Comparison of ENCODE assay signal across 26 cellular contexts in the genomic region with DNA sequence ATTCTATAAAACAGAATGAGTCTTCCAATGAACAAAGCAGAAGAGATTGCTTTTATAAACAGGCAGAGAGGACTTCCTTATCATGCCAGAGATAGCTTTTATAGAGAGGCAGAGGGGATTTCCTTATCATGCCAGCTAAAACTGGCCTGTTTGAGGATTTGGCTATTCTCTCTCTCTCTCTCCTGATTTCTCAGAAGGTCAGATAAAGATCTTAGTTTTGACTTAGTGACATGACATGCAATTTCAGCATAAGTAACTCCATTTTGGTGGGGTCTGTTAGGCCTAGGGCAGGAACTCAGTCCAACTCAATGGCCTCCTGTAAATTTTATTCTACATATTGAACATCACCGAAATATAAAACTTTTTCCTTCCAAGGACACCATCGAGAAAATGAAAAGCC.
"Had no signal": no experiment of that assay in that cellular context is flagged by ENCODE, and none has a peak within 500 bp of the region (broad histone marks: within the 10 kb centered on the region; RNA-seq: fewer than 3 reads in every experiment).

No MANE protein-coding gene starts in this region.

- H3K27me3 ChIP-seq: breast epithelium, colonic mucosa, dorsolateral prefrontal cortex, esophagus squamous epithelium, gastroesophageal sphincter, neural progenitor cell, ovary, right atrium auricular region, upper lobe of left lung had no signal

- H3K4me1 Mint-ChIP-seq: activated naive CD8-positive, alpha-beta T cell treated with anti-CD3 and anti-CD28 coated beads for 36 hours; activated T-helper 17 cell treated with anti-CD3 and anti-CD28 coated beads, Interleukin-2, amount 50 U/mL, for 72 hours; central memory CD8-positive, alpha-beta T cell; memory B cell had no signal

- H3K27me3 Mint-ChIP-seq: activated naive CD8-positive, alpha-beta T cell treated with anti-CD3 and anti-CD28 coated beads for 36 hours; activated T-cell treated with anti-CD3 and anti-CD28 coated beads, Interleukin-2, amount 50 U/mL, for 24 hours; activated T-helper 17 cell treated with anti-CD3 and anti-CD28 coated beads, Interleukin-2, amount 50 U/mL, for 72 hours; central memory CD8-positive, alpha-beta T cell had no signal

- H3K36me3 ChIP-seq: breast epithelium, colonic mucosa, esophagus squamous epithelium, gastroesophageal sphincter, neural progenitor cell, ovary, prostate gland, right atrium auricular region, upper lobe of left lung had no signal

- H3K4me3 ChIP-seq: breast epithelium, colonic mucosa, dorsolateral prefrontal cortex, esophagus squamous epithelium, gastroesophageal sphincter, neural progenitor cell, ovary, prostate gland, right atrium auricular region, upper lobe of left lung had no signal

- H3K4me3 Mint-ChIP-seq: activated naive CD8-positive, alpha-beta T cell treated with anti-CD3 and anti-CD28 coated beads for 36 hours; activated T-cell treated with anti-CD3 and anti-CD28 coated beads, Interleukin-2, amount 50 U/mL, for 24 hours; activated T-helper 17 cell treated with anti-CD3 and anti-CD28 coated beads, Interleukin-2, amount 50 U/mL, for 72 hours; central memory CD8-positive, alpha-beta T cell; memory B cell; naive thymus-derived CD8-positive, alpha-beta T cell; neural progenitor cell; T-helper 1 cell treated with Interleukin-12 subunit alpha and Interleukin-12 subunit beta and Interleukin-4 antibody, amounts not matched to agents 30 μg/mL and 1 μg/mL, for 36 hours had no signal

- H3K27ac ChIP-seq: breast epithelium, colonic mucosa, esophagus squamous epithelium, gastroesophageal sphincter, neural progenitor cell, prostate gland, right atrium auricular region had no signal

- H3K36me3 Mint-ChIP-seq: activated naive CD8-positive, alpha-beta T cell treated with anti-CD3 and anti-CD28 coated beads for 36 hours; naive thymus-derived CD8-positive, alpha-beta T cell; neural progenitor cell had no signal

- H3K4me1 ChIP-seq: breast epithelium, gastroesophageal sphincter, prostate gland had no signal

- ATAC-seq: activated T-helper 17 cell treated with anti-CD3 and anti-CD28 coated beads, Interleukin-2, amount 50 U/mL, for 72 hours; gastroesophageal sphincter; naive thymus-derived CD8-positive, alpha-beta T cell; stimulated activated naive CD8-positive, alpha-beta T cell treated with anti-CD3 and anti-CD28 coated beads, Interleukin-15, Interleukin-2, amounts not matched to agents 100 U/mL and 50 U/mL, for 24 hours had no signal

- H3K9me3 ChIP-seq: breast epithelium, colonic mucosa, esophagus squamous epithelium, gastroesophageal sphincter, ovary, prostate gland, right atrium auricular region, upper lobe of left lung had no signal

- H3K9me3 Mint-ChIP-seq: activated naive CD8-positive, alpha-beta T cell treated with anti-CD3 and anti-CD28 coated beads for 36 hours; activated T-cell treated with anti-CD3 and anti-CD28 coated beads, Interleukin-2, amount 50 U/mL, for 24 hours; activated T-helper 17 cell treated with anti-CD3 and anti-CD28 coated beads, Interleukin-2, amount 50 U/mL, for 72 hours; central memory CD8-positive, alpha-beta T cell; memory B cell; naive thymus-derived CD8-positive, alpha-beta T cell; neural progenitor cell had no signal

- H3K27ac Mint-ChIP-seq: activated T-cell treated with anti-CD3 and anti-CD28 coated beads, Interleukin-2, amount 50 U/mL, for 24 hours; activated T-helper 17 cell treated with anti-CD3 and anti-CD28 coated beads, Interleukin-2, amount 50 U/mL, for 72 hours; memory B cell; neural progenitor cell; T-helper 1 cell treated with Interleukin-12 subunit alpha and Interleukin-12 subunit beta and Interleukin-4 antibody, amounts not matched to agents 30 μg/mL and 1 μg/mL, for 36 hours had no signal

- DNase-seq: activated CD4-positive, alpha-beta T cell treated with anti-CD3 and anti-CD28 coated beads for 1 hour; activated CD4-positive, alpha-beta T cell treated with anti-CD3 and anti-CD28 coated beads, Interleukin-2, amount 50 U/mL, for 1 hour; activated CD8-positive, alpha-beta memory T cell treated with anti-CD3 and anti-CD28 coated beads, Interleukin-2, amount 50 U/mL, for 4 hours; activated naive CD4-positive, alpha-beta T cell; activated naive CD8-positive, alpha-beta T cell treated with anti-CD3 and anti-CD28 coated beads for 36 hours; activated T-cell treated with anti-CD3 and anti-CD28 coated beads, Interleukin-2, amount 50 U/mL, for 24 hours; colonic mucosa; dorsolateral prefrontal cortex; esophagus squamous epithelium; head of caudate nucleus; naive thymus-derived CD8-positive, alpha-beta T cell; ovary; stimulated activated CD4-positive, alpha-beta T cell treated with anti-CD3 and anti-CD28 coated beads, Interleukin-12 subunit alpha, Interleukin-12 subunit beta, amount 100 ng/mL, for 4 hours; stimulated activated CD4-positive, alpha-beta T cell treated with anti-CD3 and anti-CD28 coated beads, Interleukin-4, amount 100 ng/mL, for 4 hours; stimulated activated naive CD8-positive, alpha-beta T cell treated with anti-CD3 and anti-CD28 coated beads, Interleukin-15, Interleukin-2, amounts not matched to agents 100 U/mL and 50 U/mL, for 24 hours; T1000; upper lobe of left lung had no signal
